Comparison of ENCODE assay signal across 8 cellular contexts in genomic region chr15:75640483-75641175, GRCh38. TPM values are rescaled to one million over a fixed set of nuclear protein-coding genes. Genes with fewer than 3 reads are reported as not detected.
DNase-seq lines count a peak whose midpoint lies in the region; ATAC-seq, FAIRE-seq and TF ChIP-seq lines count a peak whose summit lies in the region.

No MANE protein-coding gene starts in this region.

- no peaks in the 10 kb centered on the region for H3K36me3 ChIP-seq in endothelial cell of umbilical vein (ENCODE audit: control insufficient read depth in 2 of 2, extremely low read depth in 1 of 2, insufficient read depth in 2 of 2, low read length in 2 of 2)
- H3K36me3 ChIP-seq in muscle layer of duodenum (ENCODE audit: control insufficient read depth in 1 of 2, insufficient read depth in 2 of 2, low read length in 2 of 2): no peaks in the 10 kb centered on the region
- no peaks in the 10 kb centered on the region for H3K36me3 ChIP-seq in thymus (ENCODE audit: control insufficient read depth, insufficient read depth)

- peaks cover 27% of the 10 kb centered on the region for H3K4me1 Mint-ChIP-seq in activated CD4-positive, alpha-beta memory T cell treated with anti-CD3 and anti-CD28 coated beads for 36 hours (ENCODE audit: low read depth)

- peak overlapping the region; percentile 86 for H3K4me3 Mint-ChIP-seq in activated CD4-positive, alpha-beta memory T cell treated with anti-CD3 and anti-CD28 coated beads for 36 hours

- POLR2A ChIA-PET in activated CD4-positive, alpha-beta memory T cell treated with anti-CD3 and anti-CD28 coated beads for 36 hours (lab: Charles Lee): interaction anchor here (0.6 to 3.2 kb wide), 16 partner anchors 10 to 319 kb away, joined by 3 to 45 read pairs (median 4); partner anchors contain the start of genes MAN2C1, PTPN9, SIN3A and SNUPN
- POLR2A ChIA-PET in endothelial cell of umbilical vein (lab: Charles Lee): interaction anchor here (0.6 to 1.8 kb wide), 5 partner anchors 15 to 278 kb away, joined by 3 to 6 read pairs (median 6); partner anchors contain the start of genes MAN2C1 and SNUPN

- H3K27me3 ChIP-seq in endothelial cell of umbilical vein (ENCODE audit: control insufficient read depth in 2 of 2, insufficient read depth in 2 of 2, low read length in 2 of 2) (no peaks in the 10 kb centered on the region), muscle layer of duodenum (ENCODE audit: low read depth, low read length) (no peaks in the 10 kb centered on the region), thymus (ENCODE audit: control insufficient read depth, insufficient read depth) (no peaks in the 10 kb centered on the region)

- peak overlapping the region; percentile 87 for H3K4me3 ChIP-seq in AG09309 (ENCODE audit: control insufficient read depth, low read depth, low read length)
- peak overlapping the region; percentile 26 to 68 (median 60) for H3K4me3 ChIP-seq in endothelial cell of umbilical vein (replicated peaks in 1 of 3; ENCODE audit: insufficient read depth in 1 of 3, low read depth in 1 of 3, low read length in 3 of 3)
- peak overlapping the region; percentile 94 to 100 for H3K4me3 ChIP-seq in muscle layer of duodenum (ENCODE audit: low read depth in 1 of 2, low read length in 2 of 2)
- peak overlapping the region; percentile 68 for H3K4me3 ChIP-seq in thymus (ENCODE audit: low read length)

- no peak for TF ChIP-seq POLR2A in endothelial cell of umbilical vein (IDR thresholded peaks at IDR 0.05; ENCODE audit: low read depth, low read length)

- TSS peak; percentile 88 for BruUV-seq in endothelial cell of umbilical vein (replicated peaks; lab: Mats Ljungman, UMichigan)

- no peak for TF ChIP-seq CTCF in AG09309 (IDR thresholded peaks at IDR 0.05; ENCODE audit: control insufficient read depth, insufficient read depth, low read depth, low read length, missing control alignments)
- peak; percentile 20 to 22 for TF ChIP-seq CTCF in endothelial cell of umbilical vein (IDR thresholded peaks at IDR 0.05; ENCODE audit: extremely low read depth in 1 of 2, insufficient read depth in 1 of 2, low read depth in 1 of 2, low read length in 2 of 2)

- intact Hi-C loops in activated CD4-positive, alpha-beta memory T cell treated with anti-CD3 and anti-CD28 coated beads for 36 hours (cut with micrococcal nuclease): loop anchor here (1.0 to 5.0 kb wide), 6 partner anchors 15 to 272 kb away; partner anchors contain the start of genes MAN2C1, PTPN9 and SNUPN
- intact Hi-C loops in endothelial cell of umbilical vein (cut with micrococcal nuclease): loop anchor here (1.0 to 2.0 kb wide), 3 partner anchors 8 to 272 kb away; partner anchors contain the start of genes MAN2C1 and SNUPN

- peaks cover 10% of the 10 kb centered on the region for H3K79me2 ChIP-seq in endothelial cell of umbilical vein (ENCODE audit: control insufficient read depth, insufficient read depth, low read length)

- H3K9ac ChIP-seq in endothelial cell of umbilical vein (replicated peaks; ENCODE audit: extremely low read depth, insufficient read depth, low read length): peak overlapping the region; percentile 71

- H3K36me3 Mint-ChIP-seq in activated CD4-positive, alpha-beta memory T cell treated with anti-CD3 and anti-CD28 coated beads for 36 hours: peaks cover 23% of the 10 kb centered on the region

- no peaks in the 10 kb centered on the region for H3K9me3 Mint-ChIP-seq in activated CD4-positive, alpha-beta memory T cell treated with anti-CD3 and anti-CD28 coated beads for 36 hours

- ATAC-seq in GM18907 (IDR thresholded peaks at IDR 0.05; ENCODE audit: unreplicated experiment): peak; percentile 44
- peak; percentile 32 for ATAC-seq in HG03159 (IDR thresholded peaks at IDR 0.05; ENCODE audit: unreplicated experiment)

- H3K4me2 ChIP-seq in endothelial cell of umbilical vein (ENCODE audit: insufficient read depth, low read length): peak overlapping the region; percentile 67

- peak overlapping the region; percentile 68 for H2AFZ ChIP-seq in endothelial cell of umbilical vein (ENCODE audit: low read depth, low read length)

- DNase-seq in AG09309 (ENCODE audit: low read depth) (no peak), NCI-H446 treated with DMSO at 0.1 percent for 48 hours (lab: John Stamatoyannopoulos, UW) (peak; percentile 31), endothelial cell of umbilical vein (ENCODE audit: low read depth, low spot score) (peak; percentile 77)
- peak; percentile 78 for DNase-seq in activated CD4-positive, alpha-beta memory T cell treated with anti-CD3 and anti-CD28 coated beads for 36 hours

- dilution Hi-C loops in endothelial cell of umbilical vein (cut with MboI; ENCODE audit: extremely low pct_ligation_motif_present, low sequenced_read_pairs): no loop called here

- peaks cover 23% of the 10 kb centered on the region for H3K4me1 ChIP-seq in endothelial cell of umbilical vein (ENCODE audit: control insufficient read depth, extremely low read depth, insufficient read depth, low read length)
- H3K4me1 ChIP-seq in muscle layer of duodenum (ENCODE audit: control insufficient read depth in 1 of 2, insufficient read depth in 2 of 2, low read length in 2 of 2): peaks cover 27 to 32% of the 10 kb centered on the region in 2 donors
- peaks cover 23% of the 10 kb centered on the region for H3K4me1 ChIP-seq in thymus (ENCODE audit: control insufficient read depth, insufficient read depth, low read length)

- peak overlapping the region; percentile 86 for H3K27ac Mint-ChIP-seq in activated CD4-positive, alpha-beta memory T cell treated with anti-CD3 and anti-CD28 coated beads for 36 hours

- H4K20me1 ChIP-seq in endothelial cell of umbilical vein (replicated peaks; ENCODE audit: control insufficient read depth, extremely low read depth, insufficient read depth, low read length): no peaks in the 10 kb centered on the region

- no peaks in the 10 kb centered on the region for H3K9me1 ChIP-seq in endothelial cell of umbilical vein (replicated peaks; ENCODE audit: control insufficient read depth, extremely low read depth, insufficient read depth, low read length)

- 1% methylated on average over 17 of the region's 17 CpGs for WGBS in thymus

- CTCF ChIA-PET in activated CD4-positive, alpha-beta memory T cell treated with anti-CD3 and anti-CD28 coated beads for 36 hours (lab: Charles Lee): interaction anchor here (0.6 to 6.3 kb wide), 18 partner anchors 9 to 272 kb away, joined by 3 to 69 read pairs (median 4); partner anchors contain the start of genes MAN2C1, PTPN9, SIN3A and SNUPN
- CTCF ChIA-PET in endothelial cell of umbilical vein (lab: Charles Lee): interaction anchor here (0.7 to 4.3 kb wide), 11 partner anchors 13 to 273 kb away, joined by 3 to 65 read pairs (median 7); partner anchors contain the start of gene PTPN9

- no peaks in the 10 kb centered on the region for H3K27me3 Mint-ChIP-seq in activated CD4-positive, alpha-beta memory T cell treated with anti-CD3 and anti-CD28 coated beads for 36 hours

- peak; percentile 76 for FAIRE-seq in endothelial cell of umbilical vein (lab: Jason Lieb, UNC)

- H3K27ac ChIP-seq in endothelial cell of umbilical vein (ENCODE audit: insufficient read depth, low read depth, low read length) (peak overlapping the region; percentile 31), muscle layer of duodenum (ENCODE audit: low read length) (peak overlapping the region; percentile 87), thymus (ENCODE audit: low read depth) (peak overlapping the region; percentile 94)

- H3K9me3 ChIP-seq in endothelial cell of umbilical vein (replicated peaks; ENCODE audit: control insufficient read depth, insufficient read depth, low read length) (no peaks in the 10 kb centered on the region), muscle layer of duodenum (ENCODE audit: control insufficient read depth in 1 of 2, low read length in 2 of 2) (no peaks in the 10 kb centered on the region), thymus (ENCODE audit: control insufficient read depth) (no peaks in the 10 kb centered on the region)

TF ChIP-seq in endothelial cell of umbilical vein, 7 proteins besides CTCF, POLR2A, EP300 and RAD21 (continues in another document):
- TF ChIP-seq MYC (IDR thresholded peaks at IDR 0.05; ENCODE audit: low read depth, low read length) (no peak), FOS (IDR thresholded peaks at IDR 0.05; ENCODE audit: borderline replicate concordance, insufficient read depth, low read length) (no peak)

RNA-seq across cellular contexts. Expression of gene IMP3, which starts 0.6 kb away (rescaled TPM):
- total RNA-seq in activated CD4-positive, alpha-beta memory T cell treated with anti-CD3 and anti-CD28 coated beads for 36 hours: 10 to 100 TPM; 71.7 to 72.4 TPM
- total RNA-seq in endothelial cell of umbilical vein: 35.5 and 41.3 TPM in 2 replicates
- polyA plus RNA-seq in endothelial cell of umbilical vein (64.0 and 74.4 TPM in 2 replicates), thymus (97.3 TPM)
- polyA plus RNA-seq in endothelial cell of umbilical vein (2011; cell fraction: cytosol; rRNA removed): 38.1 and 38.8 TPM in 2 replicates
- polyA plus RNA-seq in endothelial cell of umbilical vein (2011; cell fraction: nucleus; rRNA removed): 15.5 and 17.6 TPM in 2 replicates
- 25.5 and 32.4 TPM in 2 replicates for polyA plus RNA-seq in endothelial cell of umbilical vein (2012)
- 11.1 and 14.6 TPM in 2 replicates for polyA minus RNA-seq in endothelial cell of umbilical vein
- polyA minus RNA-seq in endothelial cell of umbilical vein (2011; cell fraction: cytosol; rRNA and poly(A)+ RNA removed): 71.5 TPM
- polyA minus RNA-seq in endothelial cell of umbilical vein (2011; cell fraction: nucleus; rRNA and poly(A)+ RNA removed): 6.0 and 9.5 TPM in 2 replicates

RNA-seq across cellular contexts. Expression of gene SNX33, which starts 7.1 kb away (rescaled TPM):
- 1 to 10 TPM; 3.0 to 3.2 TPM for total RNA-seq in activated CD4-positive, alpha-beta memory T cell treated with anti-CD3 and anti-CD28 coated beads for 36 hours
- total RNA-seq in endothelial cell of umbilical vein: 10.6 and 12.6 TPM in 2 replicates
- polyA plus RNA-seq in endothelial cell of umbilical vein (7.9 and 9.7 TPM in 2 replicates), thymus (11.3 TPM)
- polyA plus RNA-seq in endothelial cell of umbilical vein (2011; cell fraction: cytosol; rRNA removed): 7.6 and 8.1 TPM in 2 replicates
- 12.6 and 13.7 TPM in 2 replicates for polyA plus RNA-seq in endothelial cell of umbilical vein (2011; cell fraction: nucleus; rRNA removed)
- polyA plus RNA-seq in endothelial cell of umbilical vein (2012): 8.2 and 10.6 TPM in 2 replicates
- polyA minus RNA-seq in endothelial cell of umbilical vein: 15.7 and 18.5 TPM in 2 replicates
- 9.4 TPM for polyA minus RNA-seq in endothelial cell of umbilical vein (2011; cell fraction: cytosol; rRNA and poly(A)+ RNA removed)
- 8.1 and 12.2 TPM in 2 replicates for polyA minus RNA-seq in endothelial cell of umbilical vein (2011; cell fraction: nucleus; rRNA and poly(A)+ RNA removed)

RNA-seq across cellular contexts. Expression of gene SNUPN, which starts 15.1 kb away (rescaled TPM):
- 10 to 100 TPM; 33.4 to 34.2 TPM for total RNA-seq in activated CD4-positive, alpha-beta memory T cell treated with anti-CD3 and anti-CD28 coated beads for 36 hours
- 19.3 and 25.1 TPM in 2 replicates for total RNA-seq in endothelial cell of umbilical vein
- polyA plus RNA-seq in endothelial cell of umbilical vein: 11.7 and 13.2 TPM in 2 replicates
- polyA plus RNA-seq in endothelial cell of umbilical vein (2011; cell fraction: cytosol; rRNA removed): 18.9 and 19.0 TPM in 2 replicates
- 13.6 and 16.3 TPM in 2 replicates for polyA plus RNA-seq in endothelial cell of umbilical vein (2011; cell fraction: nucleus; rRNA removed)
- polyA plus RNA-seq in endothelial cell of umbilical vein (2012): 19.1 and 22.1 TPM in 2 replicates
- 14.6 and 14.7 TPM in 2 replicates for polyA minus RNA-seq in endothelial cell of umbilical vein
- 15.8 TPM for polyA minus RNA-seq in endothelial cell of umbilical vein (2011; cell fraction: cytosol; rRNA and poly(A)+ RNA removed)
- 6.0 and 9.0 TPM in 2 replicates for polyA minus RNA-seq in endothelial cell of umbilical vein (2011; cell fraction: nucleus; rRNA and poly(A)+ RNA removed)
- 22.2 TPM for polyA plus RNA-seq in thymus

Comparison
In these comparisons a context has a peak if more than half of its experiments do, and no peak if none do; other contexts are left out.
1. H3K27ac ChIP-seq: peak in every context shown above with its lines; median percentile 94 in thymus; 87 in muscle layer of duodenum; 31 in endothelial cell of umbilical vein.